9 cellular contexts compared by ENCODE assay signal in genomic region chr17:40551874-40552768, GRCh38. TPM values are rescaled to one million over a fixed set of nuclear protein-coding genes. Genes with fewer than 3 reads are reported as not detected.
DNase-seq lines count a peak whose midpoint lies in the region; ATAC-seq, FAIRE-seq and TF ChIP-seq lines count a peak whose summit lies in the region.
"Had no signal": no experiment of that assay in that cellular context is flagged by ENCODE, and none has a peak within 500 bp of the region (broad histone marks: within the 10 kb centered on the region; RNA-seq: fewer than 3 reads in every experiment).

No MANE protein-coding gene starts in this region.

- peak overlapping the region; percentile 99 for H3K27ac Mint-ChIP-seq in activated B cell treated with CpG ODN at 0.5 μM for 24 hours

- no peaks in the 10 kb centered on the region for H3K27me3 Mint-ChIP-seq in activated B cell treated with CpG ODN at 0.5 μM for 24 hours

- H3K27me3 ChIP-seq in fibroblast of lung (ENCODE audit: control insufficient read depth, insufficient read depth, low read length) (no peaks in the 10 kb centered on the region), pancreas (no peaks in the 10 kb centered on the region)

- POLR2A ChIA-PET in activated B cell treated with CpG ODN at 0.5 μM for 24 hours (lab: Charles Lee) = interaction anchor here (0.5 to 40.7 kb wide), 13 partner anchors 3 to 1137 kb away, joined by 3 to 1885 read pairs (median 4); partner anchors contain the start of genes CCR7, EIF1, SMARCE1 and TOP2A
- POLR2A ChIA-PET in GM10248 (lab: Yijun Ruan, JAX) = interaction anchor here (1.1 to 4.1 kb wide), 3 partner anchors 8 to 63 kb away, joined by 4 to 21 read pairs (median 6); no protein-coding TSS in a partner anchor

- H3K4me3 ChIP-seq in GM12865 (ENCODE audit: low read depth, low read length) (no peak overlapping the region), fibroblast of lung (replicated peaks in 1 of 4; ENCODE audit: control extremely low read depth in 1 of 4, insufficient read depth in 1 of 4, low read depth in 3 of 4, low read length in 4 of 4) (peak overlapping the region in 1 of 4 experiments; percentile 27), pancreas (no peak overlapping the region)

- intact Hi-C loops in activated B cell treated with CpG ODN at 0.5 μM for 24 hours (cut with micrococcal nuclease) (loop anchor here (5.0 kb wide), 2 partner anchors 155 to 190 kb away; partner anchors contain the start of gene GJD3), pancreas (cut with DNase I) (loop anchor here in 1 of 3 donors (10.0 kb wide), 1 partner anchor 187 kb away; the partner anchor contains the start of gene GJD3)

- no peak for FAIRE-seq in pancreas (lab: Jason Lieb, UNC)

- no peak for TF ChIP-seq CTCF in GM12865 (IDR thresholded peaks at IDR 0.05; ENCODE audit: insufficient read depth, low read depth, low read length, missing control alignments)
- TF ChIP-seq CTCF in activated B cell treated with CpG ODN at 0.5 μM for 24 hours (IDR thresholded peaks at IDR 0.05) = no peak
- no peak for TF ChIP-seq CTCF in fibroblast of lung (conservative IDR thresholded peaks at IDR 0.05 in 1 of 2, IDR thresholded peaks at IDR 0.05 in 1 of 2; ENCODE audit: low read depth in 1 of 2, low read length in 2 of 2)
- no peak for TF ChIP-seq CTCF in pancreas (IDR thresholded peaks at IDR 0.05)
- no peak for TF ChIP-seq CTCF in GM10248 (IDR thresholded peaks at IDR 0.05; ENCODE audit: control extremely low read depth, extremely low read depth, low read depth, missing control alignments)
- TF ChIP-seq CTCF in GM10266 (IDR thresholded peaks at IDR 0.05; ENCODE audit: control insufficient read depth, insufficient read depth, low read depth, missing control alignments) = no peak

- H3K4me1 Mint-ChIP-seq in activated B cell treated with CpG ODN at 0.5 μM for 24 hours = peaks cover 100% of the 10 kb centered on the region

- no peak overlapping the region for H2AFZ ChIP-seq in fibroblast of lung (ENCODE audit: low read length)

- peak overlapping the region; percentile 78 for H3K4me2 ChIP-seq in fibroblast of lung (ENCODE audit: extremely low read depth, insufficient read depth, low read length)

- H4K20me1 ChIP-seq in fibroblast of lung (ENCODE audit: control insufficient read depth, extremely low read depth, insufficient read depth, low read length) = no peaks in the 10 kb centered on the region

- peak overlapping the region; percentile 80 for H3K9ac ChIP-seq in fibroblast of lung (ENCODE audit: insufficient read depth, low read length)

- H3K36me3 ChIP-seq in fibroblast of lung (ENCODE audit: control insufficient read depth, insufficient read depth, low read length) (no peaks in the 10 kb centered on the region), pancreas (no peaks in the 10 kb centered on the region)
- H3K36me3 ChIP-seq: neutrophil had no signal

- peak; percentile 3 for ATAC-seq in activated B cell treated with CpG ODN at 0.5 μM for 24 hours (ENCODE audit: low read depth)
- ATAC-seq in pancreas = peak in 3 of 4 donors; percentile 20 to 36 (median 34)
- ATAC-seq in HG02973 (IDR thresholded peaks at IDR 0.05; ENCODE audit: unreplicated experiment) = no peak

- no peaks in the 10 kb centered on the region for H3K79me2 ChIP-seq in fibroblast of lung (ENCODE audit: control insufficient read depth, insufficient read depth, low read length)

- peaks cover 66% of the 10 kb centered on the region for H3K36me3 Mint-ChIP-seq in activated B cell treated with CpG ODN at 0.5 μM for 24 hours (ENCODE audit: low read depth)

- H3K9me3 ChIP-seq in fibroblast of lung (ENCODE audit: control insufficient read depth, insufficient read depth, low read depth, low read length) (no peaks in the 10 kb centered on the region), pancreas (no peaks in the 10 kb centered on the region)
- H3K9me3 ChIP-seq: neutrophil had no signal

- no peaks in the 10 kb centered on the region for H3K9me3 Mint-ChIP-seq in activated B cell treated with CpG ODN at 0.5 μM for 24 hours

- DNase-seq in GM12865 (ENCODE audit: low read depth) (peak; percentile 43), activated B cell treated with CpG ODN at 0.5 μM for 24 hours (peak; percentile 32), fibroblast of lung (ENCODE audit: low read depth in 2 of 2) (peak; percentile 96 to 98), pancreas (peak in 3 of 6 donors; percentile 13 to 54 (median 40)), GDM1 (lab: John Stamatoyannopoulos, UW) (no peak), GM10248 (ENCODE audit: extremely low spot score) (no peak), GM10266 (ENCODE audit: extremely low spot score) (no peak)

- peak overlapping the region; percentile 36 for H3K4me3 Mint-ChIP-seq in activated B cell treated with CpG ODN at 0.5 μM for 24 hours

- 76 to 78% methylated on average over 32 of the region's 32 CpGs for WGBS in pancreas, 2 donors

- peak overlapping the region; percentile 100 for H3K27ac ChIP-seq in fibroblast of lung (ENCODE audit: insufficient read depth, low read length)
- peak overlapping the region in 3 of 4 donors; percentile 31 to 55 (median 50) for H3K27ac ChIP-seq in pancreas
- H3K27ac ChIP-seq: neutrophil had no signal

- H3K4me1 ChIP-seq in fibroblast of lung (ENCODE audit: control insufficient read depth, extremely low read depth, insufficient read depth, low read length) = peaks cover 65% of the 10 kb centered on the region
- peaks cover 9 to 11% (median 9%) of the 10 kb centered on the region in 3 donors for H3K4me1 ChIP-seq in pancreas

- CTCF ChIA-PET in activated B cell treated with CpG ODN at 0.5 μM for 24 hours (lab: Charles Lee) (interaction anchor here (1.4 to 16.7 kb wide), 4 partner anchors 8 to 1110 kb away, joined by 4 to 426 read pairs (median 58); no protein-coding TSS in a partner anchor), GM10248 (lab: Yijun Ruan, JAX) (interaction anchor here (1.1 to 24.3 kb wide), 3 partner anchors 8 to 14 kb away, joined by 4 to 356 read pairs (median 17); no protein-coding TSS in a partner anchor)

RNA-seq across cellular contexts. Expression of gene CCR7, which starts 13.2 kb away (rescaled TPM):
- total RNA-seq in activated B cell treated with CpG ODN at 0.5 μM for 24 hours = 572 and 573 TPM in 2 replicates
- under 0.01 TPM in 1 of 2 replicates, not detected in the other for total RNA-seq in fibroblast of lung
- polyA plus RNA-seq in fibroblast of lung = 0.07 and 0.10 TPM in 2 replicates
- 0.14 and 0.22 TPM in 2 replicates for polyA plus RNA-seq in fibroblast of lung (2012)
- polyA minus RNA-seq in fibroblast of lung (ENCODE audit: low replicate concordance) = 0.30 TPM in 1 of 2 replicates, not detected in the other
- total RNA-seq in pancreas = under 1 TPM in 3 of 6 donors, not detected in 3; 0.09 to 0.82 (median 0.09) TPM
- polyA plus RNA-seq in pancreas = under 1 TPM; 0.07 to 0.08 TPM

RNA-seq across cellular contexts. Expression of gene TNS4, which starts 50.7 kb away (rescaled TPM):
- total RNA-seq in activated B cell treated with CpG ODN at 0.5 μM for 24 hours = 0.18 TPM in 1 of 2 replicates, not detected in the other
- under 0.01 TPM in 1 of 2 replicates, not detected in the other for total RNA-seq in fibroblast of lung
- polyA plus RNA-seq in fibroblast of lung = 0.01 and 0.05 TPM in 2 replicates
- 0.24 TPM in 1 of 2 replicates, not detected in the other for polyA plus RNA-seq in fibroblast of lung (2012)
- not detected in 2 replicates for polyA minus RNA-seq in fibroblast of lung (ENCODE audit: low replicate concordance)
- under 1 TPM in 2 of 6 donors, not detected in 4; 0.16 to 0.24 TPM for total RNA-seq in pancreas
- not detected for polyA plus RNA-seq in pancreas

Comparison
In these comparisons a context has a peak if more than half of its experiments do, and no peak if none do; other contexts are left out.
1. DNase-seq: peak in GM12865 (single experiment), activated B cell treated with CpG ODN at 0.5 μM for 24 hours (single experiment) and fibroblast of lung (2 of 2); none in GDM1 (single experiment), GM10248 (single experiment) and GM10266 (single experiment).
2. RNA of gene CCR7, which starts 13.2 kb away (total RNA-seq): 572 to 573 TPM in activated B cell treated with CpG ODN at 0.5 μM for 24 hours; 0.09 to 0.82 TPM in pancreas and under 0.01 TPM in fibroblast of lung; every median in the first group is over 100 times any median in the second.